11 cellular contexts compared by ENCODE assay signal in the genomic region with DNA sequence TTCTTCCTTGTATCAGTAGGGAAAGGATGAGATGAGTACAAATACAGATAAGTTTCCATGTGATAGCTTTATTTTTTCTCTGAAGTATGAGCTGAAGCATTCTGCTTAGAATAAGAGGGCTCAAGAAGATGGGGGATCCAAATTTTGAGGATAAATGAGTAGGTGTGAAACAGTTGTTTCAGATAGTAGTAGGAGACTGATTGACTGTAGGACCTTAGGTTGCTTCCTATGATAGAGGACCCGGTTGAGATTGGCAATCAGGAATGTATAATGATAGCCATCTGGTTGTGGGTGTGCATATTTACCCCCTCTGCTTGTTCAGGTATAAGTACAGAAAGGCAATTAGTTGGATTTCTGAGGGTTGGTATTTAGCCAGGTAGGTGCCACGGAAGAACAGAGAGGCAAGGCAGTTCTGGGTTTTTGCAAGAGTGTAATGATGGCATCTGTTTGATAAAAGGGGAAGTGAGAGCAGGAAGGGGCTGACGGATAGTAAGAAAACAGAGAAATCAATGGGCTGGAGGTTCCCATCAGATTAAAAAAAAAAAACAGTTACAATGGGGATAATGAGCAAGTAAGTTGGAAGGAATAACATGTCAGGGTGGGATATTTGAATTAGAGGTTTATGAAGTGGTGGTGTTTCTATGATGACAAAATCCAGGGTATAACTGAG. TPM values are rescaled to one million over a fixed set of nuclear protein-coding genes. Genes with fewer than 3 reads are reported as not detected.
DNase-seq lines count a peak whose midpoint lies in the region; ATAC-seq, FAIRE-seq and TF ChIP-seq lines count a peak whose summit lies in the region.
"Had no signal": no experiment of that assay in that cellular context is flagged by ENCODE, and none has a peak within 500 bp of the region (broad histone marks: within the 10 kb centered on the region; RNA-seq: fewer than 3 reads in every experiment).

No MANE protein-coding gene starts in this region.

- no peak overlapping the region for H3K27ac ChIP-seq in HCT116 (ENCODE audit: low read depth, low read length)
- H3K27ac ChIP-seq in GM12878 (ENCODE audit: control insufficient read depth, insufficient read depth): no peak overlapping the region; the same call in 1 of the 2 replicates
- no peak overlapping the region for H3K27ac ChIP-seq in right cardiac atrium (ENCODE audit: low read length)
- H3K27ac ChIP-seq in gastroesophageal sphincter: no peak overlapping the region

- CTCF ChIA-PET in HCT116 (lab: Charles Lee) (no interaction called here), GM12878 (lab: Yijun Ruan, JAX) (interaction anchor here (0.6 to 1.1 kb wide), 3 partner anchors 12 to 142 kb away, joined by 3 read pairs; no protein-coding TSS in a partner anchor)

- H3K4me3 ChIP-seq in HCT116 (replicated peaks in 1 of 2; ENCODE audit: low read depth in 1 of 2, low read length in 2 of 2) (no peak overlapping the region), GM12878 (no peak overlapping the region), right cardiac atrium (ENCODE audit: low read length) (no peak overlapping the region), gastroesophageal sphincter (no peak overlapping the region)

- intact Hi-C loops in HCT116 (cut with micrococcal nuclease): no loop called here
- intact Hi-C loops in GM12878 (cut with micrococcal nuclease; ENCODE audit: unreplicated experiment): no loop called here
- intact Hi-C loops in right cardiac atrium (cut with DNase I): no loop called here

- DNase-seq in HCT116 (ENCODE audit: low read depth, low spot score) (no peak), GM12878 (ENCODE audit: low read depth, low spot score) (peak; percentile 27), right cardiac atrium (no peak), NCI-H187 treated with DMSO at 0.1 percent for 48 hours (lab: John Stamatoyannopoulos, UW) (no peak)
- no peak for DNase-seq in activated CD8-positive, alpha-beta memory T cell treated with anti-CD3 and anti-CD28 coated beads, Interleukin-2, amount 50 U/mL, for 4 hours
- DNase-seq: NCI-H2227 treated with DMSO at 0.1 percent for 48 hours had no signal

- no peak overlapping the region for H2AFZ ChIP-seq in HCT116 (ENCODE audit: low read depth, low read length, poor library complexity, severe bottlenecking)
- H2AFZ ChIP-seq in GM12878 (ENCODE audit: control insufficient read depth, low read depth, low read length): no peak overlapping the region

- H3K36me3 ChIP-seq in HCT116 (ENCODE audit: control insufficient read depth in 1 of 2, insufficient read depth in 2 of 2, low read length in 2 of 2) (peaks cover 0 to 2% of the 10 kb centered on the region in 2 experiments; a peak in 1 of 4 replicates), GM12878 (ENCODE audit: control insufficient read depth in 2 of 2, insufficient read depth in 2 of 2, low read length in 1 of 2) (no peaks in the 10 kb centered on the region), gastroesophageal sphincter (peaks cover 0 to 12% of the 10 kb centered on the region in 2 donors)

- TF ChIP-seq EP300 in GM12878 (IDR thresholded peaks at IDR 0.05; ENCODE audit: borderline replicate concordance in 1 of 2, control insufficient read depth in 1 of 2, low read depth in 2 of 2, low read length in 2 of 2) (peak in 1 of 2 experiments; percentile 34; a peak in 2 of 4 replicates), gastroesophageal sphincter (IDR thresholded peaks at IDR 0.05) (no peak)

- H3K27me3 ChIP-seq in HCT116 (ENCODE audit: insufficient read depth, low read length) (no peaks in the 10 kb centered on the region), GM12878 (replicated peaks in 1 of 2; ENCODE audit: control insufficient read depth in 2 of 2, insufficient read depth in 2 of 2, low read length in 1 of 2) (no peaks in the 10 kb centered on the region), right cardiac atrium (ENCODE audit: control insufficient read depth, insufficient read depth) (no peaks in the 10 kb centered on the region), gastroesophageal sphincter (no peaks in the 10 kb centered on the region)

- no peak overlapping the region for H3K9ac ChIP-seq in HCT116 (ENCODE audit: low read length)
- H3K9ac ChIP-seq in GM12878 (ENCODE audit: control insufficient read depth, insufficient read depth, low read length): no peak overlapping the region

- SMC1A ChIA-PET in GM12878 (lab: Charles Lee; ENCODE audit: uncharacterized antibody, unreplicated experiment): interaction anchor here (1.0 kb wide), 1 partner anchor 12 kb away, joined by 3 read pairs; no protein-coding TSS in a partner anchor

- no peaks in the 10 kb centered on the region for H3K9me2 ChIP-seq in HCT116 (ENCODE audit: insufficient read depth)

- no peaks in the 10 kb centered on the region for H3K79me2 ChIP-seq in HCT116 (ENCODE audit: insufficient read depth, low read length)
- no peaks in the 10 kb centered on the region for H3K79me2 ChIP-seq in GM12878 (ENCODE audit: control insufficient read depth, insufficient read depth, low read length)

- FAIRE-seq in GM12878 (lab: Jason Lieb, UNC): no peak
- FAIRE-seq: keratinocyte, TTC549 had no signal

- BruUV-seq in HCT116 (replicated peaks; lab: Mats Ljungman, UMichigan) (TSS peak; percentile 47), GM12878 (replicated peaks; lab: Mats Ljungman, UMichigan) (TSS peak; percentile 42)

- TF ChIP-seq RAD21 in HCT116 (IDR thresholded peaks at IDR 0.05; ENCODE audit: low read depth): no peak
- no peak for TF ChIP-seq RAD21 in GM12878 (IDR thresholded peaks at IDR 0.05; ENCODE audit: insufficient read depth, low read depth, low read length)

- H3K9me3 ChIP-seq in HCT116 (ENCODE audit: control insufficient read depth in 1 of 2, insufficient read depth in 1 of 2, low read depth in 1 of 2, low read length in 2 of 2) (no peaks in the 10 kb centered on the region), GM12878 (replicated peaks; ENCODE audit: control insufficient read depth, insufficient read depth, low read length) (no peaks in the 10 kb centered on the region), right cardiac atrium (ENCODE audit: control insufficient read depth, low read length) (no peaks in the 10 kb centered on the region), gastroesophageal sphincter (no peaks in the 10 kb centered on the region)

- RAD21 ChIA-PET in HCT116 (lab: Charles Lee; ENCODE audit: low non-redundant PET in 1 of 2, low total read pairs in 2 of 2, uncharacterized antibody in 2 of 2, unreplicated experiment in 2 of 2): no interaction called here
- RAD21 ChIA-PET in GM12878 (lab: Charles Lee; ENCODE audit: unreplicated experiment): no interaction called here

- TF ChIP-seq POLR2A in HCT116 (IDR thresholded peaks at IDR 0.05; ENCODE audit: borderline replicate concordance, extremely low read depth, insufficient read depth, insufficient read length) (no peak), GM12878 (IDR thresholded peaks at IDR 0.05; ENCODE audit: low read depth, low read length) (no peak), gastroesophageal sphincter (IDR thresholded peaks at IDR 0.05) (no peak)

- POLR2A ChIA-PET in HCT116 (lab: Charles Lee): no interaction called here
- POLR2A ChIA-PET in GM12878 (lab: Charles Lee): interaction anchor here (1.9 kb wide), 1 partner anchor 12 kb away, joined by 5 read pairs; no protein-coding TSS in a partner anchor

- 0% methylated on average over 3 of the region's 3 CpGs for WGBS in GM12878 (ENCODE audit: insufficient coverage, insufficient replicate concordance, low lambda C conversion rate, missing lambda C conversion rate)
- 87% methylated on average over 3 of the region's 3 CpGs for WGBS in right cardiac atrium
- 78 to 90% methylated on average over 2 to 3 of the region's 3 CpGs for WGBS in gastroesophageal sphincter (ENCODE audit: low coverage in 1 of 2), 2 donors

- ATAC-seq in GM18870 (IDR thresholded peaks at IDR 0.05; ENCODE audit: unreplicated experiment) (peak; percentile 98), HCT116 (no peak), HG03442 (IDR thresholded peaks at IDR 0.05; ENCODE audit: unreplicated experiment) (peak; percentile 97), GM12878 (peak; percentile 97), right cardiac atrium (no peak), gastroesophageal sphincter (no peak)

- no peak for TF ChIP-seq CTCF in HCT116 (IDR thresholded peaks at IDR 0.05 in 2 of 3, conservative IDR thresholded peaks at IDR 0.05 in 1 of 3; ENCODE audit: borderline replicate concordance in 1 of 3, insufficient read depth in 1 of 3, low read depth in 2 of 3, low read length in 2 of 3)
- no peak for TF ChIP-seq CTCF in GM12878 (IDR thresholded peaks at IDR 0.05 in 2 of 3, conservative IDR thresholded peaks at IDR 0.05 in 1 of 3; ENCODE audit: control insufficient read depth in 2 of 3, extremely low read depth in 1 of 3, insufficient read depth in 1 of 3, low read depth in 3 of 3, low read length in 3 of 3)
- no peak for TF ChIP-seq CTCF in gastroesophageal sphincter (IDR thresholded peaks at IDR 0.05)

- H3K4me1 ChIP-seq in HCT116 (ENCODE audit: control insufficient read depth in 1 of 2, insufficient read depth in 2 of 2, low read length in 2 of 2) (no peaks in the 10 kb centered on the region), GM12878 (ENCODE audit: control insufficient read depth, insufficient read depth, low read length) (peaks cover 5% of the 10 kb centered on the region), right cardiac atrium (ENCODE audit: control insufficient read depth, insufficient read depth, low read length) (no peaks in the 10 kb centered on the region), gastroesophageal sphincter (peaks cover 0 to 18% (median 0%) of the 10 kb centered on the region in 3 donors)

- H4K20me1 ChIP-seq in HCT116 (ENCODE audit: insufficient read depth) (no peaks in the 10 kb centered on the region), GM12878 (ENCODE audit: control insufficient read depth, insufficient read depth) (no peaks in the 10 kb centered on the region)

- H3K4me2 ChIP-seq in HCT116 (ENCODE audit: low read length) (no peak overlapping the region), GM12878 (ENCODE audit: control insufficient read depth, insufficient read depth) (peak overlapping the region; percentile 24; the same call in 1 of the 2 replicates)

- in situ Hi-C loops in GM12878 (cut with MboI): no loop called here

RNA-seq across cellular contexts. Expression of gene OCRL, which starts 13.7 kb away (rescaled TPM):
- 19.8 TPM for total RNA-seq in HCT116 (2021; ENCODE audit: unreplicated experiment)
- polyA plus RNA-seq in HCT116 (2012): 12.6 and 15.8 TPM in 2 replicates
- total RNA-seq in GM12878 (2013; cell fraction: nucleolus; rRNA removed): 10.3 and 10.6 TPM in 2 replicates
- 1.7 and 2.2 TPM in 2 replicates for total RNA-seq in GM12878 (2014; rRNA removed)
- 2.9 and 3.0 TPM in 2 replicates for total RNA-seq in GM12878 (2014; rRNA removed; fragmentation: Illumina TruSeq; extraction: Trizol)
- total RNA-seq in GM12878 (2021): 3.1 and 3.6 TPM in 2 replicates
- polyA plus RNA-seq in GM12878 (2011; ENCODE audit: low read depth): 1.1 TPM
- polyA plus RNA-seq in GM12878 (2011; rRNA removed): 4.4 and 5.0 TPM in 2 replicates
- polyA plus RNA-seq in GM12878 (2011; cell fraction: cytosol; rRNA removed): 2.1 and 2.3 TPM in 2 replicates
- polyA plus RNA-seq in GM12878 (2011; cell fraction: nucleus; rRNA removed): 9.3 and 10.3 TPM in 2 replicates
- 1.0 and 1.4 TPM in 2 replicates for polyA plus RNA-seq in GM12878 (2012)
- polyA plus RNA-seq in GM12878 (2014; fragmentation: Illumina TruSeq; extraction: Trizol): 4.2 and 5.4 TPM in 2 replicates
- under 1 TPM; 0.53 to 0.73 TPM for polyA plus RNA-seq in GM12878 (2014; fragmentation: Nextera tagmentation; extraction: Ambion mirVana)
- polyA plus RNA-seq in GM12878 (2014; rRNA removed): 3.0 and 3.1 TPM in 2 replicates
- 1 to 10 TPM; 1.2 to 1.3 TPM for polyA plus RNA-seq in GM12878 (2016; fragmentation: Nextera tagmentation; extraction: Ambion mirVana)
- 3.8 and 3.9 TPM in 2 replicates for polyA minus RNA-seq in GM12878 (2011; rRNA and poly(A)+ RNA removed)
- 1.0 and 1.7 TPM in 2 replicates for polyA minus RNA-seq in GM12878 (2011; cell fraction: cytosol; rRNA and poly(A)+ RNA removed)
- 1.9 and 2.0 TPM in 2 replicates for polyA minus RNA-seq in GM12878 (2011; cell fraction: nucleus; rRNA and poly(A)+ RNA removed)
- total RNA-seq in right cardiac atrium: 10 to 100 TPM; 13.0 to 14.3 (median 13.3) TPM
- polyA plus RNA-seq in right cardiac atrium: 7.0 TPM
- 10 to 100 TPM; 32.4 to 72.1 (median 57.8) TPM for total RNA-seq in gastroesophageal sphincter

RNA-seq across cellular contexts. Expression of gene SMARCA1, which starts 30.5 kb away (rescaled TPM):
- 38.8 TPM for total RNA-seq in HCT116 (2021; ENCODE audit: unreplicated experiment)
- 10.6 and 15.3 TPM in 2 replicates for polyA plus RNA-seq in HCT116 (2012)
- 4.4 and 4.9 TPM in 2 replicates for total RNA-seq in GM12878 (2013; cell fraction: nucleolus; rRNA removed)
- total RNA-seq in GM12878 (2014; rRNA removed): not detected in 2 replicates
- 0.04 TPM in 1 of 2 replicates, not detected in the other for total RNA-seq in GM12878 (2014; rRNA removed; fragmentation: Illumina TruSeq; extraction: Trizol)
- 0.31 and 0.40 TPM in 2 replicates for total RNA-seq in GM12878 (2021)
- polyA plus RNA-seq in GM12878 (2011; ENCODE audit: low read depth): not detected
- polyA plus RNA-seq in GM12878 (2011; rRNA removed): 0.22 and 0.43 TPM in 2 replicates
- 0.10 and 0.13 TPM in 2 replicates for polyA plus RNA-seq in GM12878 (2011; cell fraction: cytosol; rRNA removed)
- 0.07 and 0.32 TPM in 2 replicates for polyA plus RNA-seq in GM12878 (2011; cell fraction: nucleus; rRNA removed)
- polyA plus RNA-seq in GM12878 (2012): 0.05 and 0.14 TPM in 2 replicates
- polyA plus RNA-seq in GM12878 (2014; fragmentation: Illumina TruSeq; extraction: Trizol): 0.03 TPM in 1 of 2 replicates, not detected in the other
- polyA plus RNA-seq in GM12878 (2014; fragmentation: Nextera tagmentation; extraction: Ambion mirVana): under 1 TPM in 1 of 2 experiments, not detected in 1; 0.02 TPM
- not detected in 2 replicates for polyA plus RNA-seq in GM12878 (2014; rRNA removed)
- under 1 TPM; 0.08 to 0.09 TPM for polyA plus RNA-seq in GM12878 (2016; fragmentation: Nextera tagmentation; extraction: Ambion mirVana)
- 0.10 and 0.29 TPM in 2 replicates for polyA minus RNA-seq in GM12878 (2011; rRNA and poly(A)+ RNA removed)
- polyA minus RNA-seq in GM12878 (2011; cell fraction: cytosol; rRNA and poly(A)+ RNA removed): not detected in 2 replicates
- 0.12 and 0.19 TPM in 2 replicates for polyA minus RNA-seq in GM12878 (2011; cell fraction: nucleus; rRNA and poly(A)+ RNA removed)
- 10 to 100 TPM; 35.6 to 41.5 (median 39.6) TPM for total RNA-seq in right cardiac atrium
- polyA plus RNA-seq in right cardiac atrium: 20.0 TPM
- 10 to 100 TPM; 55.4 to 91.7 (median 64.1) TPM for total RNA-seq in gastroesophageal sphincter

Comparison
In these comparisons a context has a peak if more than half of its experiments do, and no peak if none do; other contexts are left out.
1. ATAC-seq: peak in GM18870 (single experiment), HG03442 (single experiment) and GM12878 (single experiment); none in HCT116 (single experiment), right cardiac atrium (0 of 2) and gastroesophageal sphincter (single experiment).